In the genomic region with DNA sequence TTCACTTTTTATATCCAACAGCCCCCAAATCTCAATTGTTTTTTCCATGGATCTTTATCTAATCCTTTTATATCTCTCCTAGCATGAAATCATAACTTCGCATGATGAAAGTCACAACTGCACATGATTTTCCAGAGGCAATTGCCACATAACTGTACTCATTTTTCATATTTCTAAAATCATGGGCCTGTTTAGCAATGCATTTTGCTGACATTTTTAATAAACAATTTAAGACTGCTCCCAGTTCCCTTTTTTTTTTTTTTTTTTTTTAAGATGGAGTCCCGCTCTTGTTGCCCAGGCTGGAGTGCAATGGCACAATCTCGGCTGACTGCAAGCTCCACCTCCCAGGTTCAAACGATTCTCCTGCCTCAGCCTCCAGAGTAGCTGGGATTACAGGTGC, we compare ENCODE assay signal across 15 cellular contexts.
DNase-seq lines count a peak whose midpoint lies in the region; ATAC-seq and TF ChIP-seq lines count a peak whose summit lies in the region.
"Had no signal": no experiment of that assay in that cellular context is flagged by ENCODE, and none has a peak within 500 bp of the region (broad histone marks: within the 10 kb centered on the region; RNA-seq: fewer than 3 reads in every experiment).

No MANE protein-coding gene starts in this region.

- no peak overlapping the region for H3K4me3 ChIP-seq in heart right ventricle
- H3K4me3 ChIP-seq in RWPE2 (ENCODE audit: severe bottlenecking) = no peak overlapping the region
- no peak overlapping the region for H3K4me3 ChIP-seq in gastroesophageal sphincter
- H3K4me3 ChIP-seq in tibial nerve = no peak overlapping the region
- H3K4me3 ChIP-seq: BLaER1 had no signal

- H3K9me3 ChIP-seq in heart right ventricle (no peaks in the 10 kb centered on the region), RWPE2 (ENCODE audit: severe bottlenecking) (no peaks in the 10 kb centered on the region), gastroesophageal sphincter (no peaks in the 10 kb centered on the region), tibial nerve (no peaks in the 10 kb centered on the region)
- H3K9me3 ChIP-seq: BLaER1 had no signal

- no peak for TF ChIP-seq CTCF in heart right ventricle (IDR thresholded peaks at IDR 0.05)
- no peak for TF ChIP-seq CTCF in RWPE2 (IDR thresholded peaks at IDR 0.05; ENCODE audit: poor library complexity, severe bottlenecking)
- TF ChIP-seq CTCF in gastroesophageal sphincter (IDR thresholded peaks at IDR 0.05) = no peak
- no peak for TF ChIP-seq CTCF in tibial nerve (IDR thresholded peaks at IDR 0.05)

- DNase-seq in heart right ventricle = no peak
- no peak for DNase-seq in Right ventricle myocardium inferior (ENCODE audit: missing footprints)
- no peak for DNase-seq in RWPE2 (ENCODE audit: low spot score)
- DNase-seq in tibial nerve (ENCODE audit: low spot score in 2 of 2) = peak in 1 of 2 donors; percentile 50
- DNase-seq in stimulated activated CD8-positive, alpha-beta memory T cell treated with anti-CD3 and anti-CD28 coated beads, Interleukin-4, amount 100 ng/mL, for 48 hours = no peak
- DNase-seq: activated CD4-positive, alpha-beta T cell treated with anti-CD3 and anti-CD28 coated beads for 4 hours; foreskin melanocyte; left cardiac atrium; NCI-H1092; NCI-H524 had no signal

- intact Hi-C loops in heart right ventricle (cut with DNase I) = no loop called here
- intact Hi-C loops in Right ventricle myocardium inferior (cut with DNase I) = no loop called here

- 87% methylated on average over 4 of the region's 4 CpGs for WGBS in heart right ventricle, 2 donors
- 84 to 100% methylated on average over 1 to 4 of the region's 4 CpGs for WGBS in gastroesophageal sphincter (ENCODE audit: low coverage in 1 of 2), 2 donors
- 83 to 88% methylated on average over 4 of the region's 4 CpGs for WGBS in tibial nerve, 2 donors

- TF ChIP-seq EP300 in gastroesophageal sphincter (IDR thresholded peaks at IDR 0.05) = no peak
- TF ChIP-seq EP300 in tibial nerve (IDR thresholded peaks at IDR 0.05) = peak; percentile 73 to 75

- ATAC-seq in heart right ventricle (peak in 1 of 8 donors; percentile 4), Right ventricle myocardium inferior (no peak), RWPE2 (ENCODE audit: low read depth) (no peak), gastroesophageal sphincter (peak; percentile 50), GM21737 (IDR thresholded peaks at IDR 0.05; ENCODE audit: unreplicated experiment) (no peak), GM18861 (IDR thresholded peaks at IDR 0.05; ENCODE audit: unreplicated experiment) (no peak)
- ATAC-seq: activated naive CD4-positive, alpha-beta T cell treated with anti-CD3 and anti-CD28 coated beads, Interleukin-2, amount 50 U/mL, for 72 hours; left cardiac atrium had no signal

- peaks cover 0 to 73% (median 17%) of the 10 kb centered on the region in 9 donors for H3K4me1 ChIP-seq in heart right ventricle
- H3K4me1 ChIP-seq in RWPE2 (ENCODE audit: insufficient read depth, poor library complexity, severe bottlenecking) = peaks cover 19% of the 10 kb centered on the region
- peaks cover 12 to 26% (median 21%) of the 10 kb centered on the region in 3 donors for H3K4me1 ChIP-seq in gastroesophageal sphincter
- peaks cover 0 to 33% (median 19%) of the 10 kb centered on the region in 4 donors for H3K4me1 ChIP-seq in tibial nerve

- H3K27me3 ChIP-seq in heart right ventricle (no peaks in the 10 kb centered on the region), RWPE2 (ENCODE audit: insufficient read depth, poor library complexity, severe bottlenecking) (no peaks in the 10 kb centered on the region), gastroesophageal sphincter (no peaks in the 10 kb centered on the region), tibial nerve (no peaks in the 10 kb centered on the region)
- H3K27me3 ChIP-seq: BLaER1 had no signal

- H3K27ac ChIP-seq in heart right ventricle (peak overlapping the region in 7 of 10 donors; percentile 16 to 93 (median 42)), RWPE2 (ENCODE audit: poor library complexity, severe bottlenecking) (peak overlapping the region; percentile 56), gastroesophageal sphincter (peak overlapping the region in 2 of 4 donors; percentile 43 to 53), tibial nerve (peak overlapping the region in 2 of 4 donors; percentile 74 to 89)
- H3K27ac ChIP-seq: BLaER1 had no signal

- H3K36me3 ChIP-seq in heart right ventricle = peaks cover 0 to 22% (median 0%) of the 10 kb centered on the region in 9 donors
- H3K36me3 ChIP-seq in RWPE2 (ENCODE audit: low read depth) = no peaks in the 10 kb centered on the region; the same call in 1 of the 2 replicates
- peaks cover 0 to 9% of the 10 kb centered on the region in 2 donors for H3K36me3 ChIP-seq in gastroesophageal sphincter
- H3K36me3 ChIP-seq in tibial nerve = peaks cover 0 to 10% (median 0%) of the 10 kb centered on the region in 3 donors

- TF ChIP-seq POLR2A in gastroesophageal sphincter (IDR thresholded peaks at IDR 0.05) = no peak
- TF ChIP-seq POLR2A in tibial nerve (IDR thresholded peaks at IDR 0.05) = no peak
